1 cellular context compared by ENCODE assay signal in genomic region chr11:1481861-1482441, GRCh38.
TF ChIP-seq lines count a peak whose summit lies in the region.

No MANE protein-coding gene starts in this region.

TF ChIP-seq in HepG2, 621 proteins besides CTCF, POLR2A, EP300 and RAD21 (continued from another document):
- TF ChIP-seq RNF219 (CRISPR knock-in tag; IDR thresholded peaks at IDR 0.05) (no peak), DDIT3 (CRISPR knock-in tag; IDR thresholded peaks at IDR 0.05) (no peak), ZNF772 (CRISPR knock-in tag; IDR thresholded peaks at IDR 0.05) (no peak), ZNF124 (CRISPR knock-in tag; IDR thresholded peaks at IDR 0.05) (no peak), KDM1A (CRISPR knock-in tag; IDR thresholded peaks at IDR 0.05) (no peak), ZNF639 (CRISPR knock-in tag; conservative IDR thresholded peaks at IDR 0.05) (no peak), CBX5 (CRISPR knock-in tag; IDR thresholded peaks at IDR 0.05; ENCODE audit: borderline replicate concordance) (no peak), ZNF670 (CRISPR knock-in tag; IDR thresholded peaks at IDR 0.05; ENCODE audit: borderline replicate concordance) (no peak), ZBTB7A (CRISPR knock-in tag; IDR thresholded peaks at IDR 0.05) (no peak), JARID2 (CRISPR knock-in tag; IDR thresholded peaks at IDR 0.05; ENCODE audit: insufficient replicate concordance) (no peak), MLX (CRISPR knock-in tag; IDR thresholded peaks at IDR 0.05) (no peak), STAG1 (CRISPR knock-in tag; IDR thresholded peaks at IDR 0.05) (no peak), CHD2 (IDR thresholded peaks at IDR 0.05; ENCODE audit: low read depth, low read length) (no peak), CAMTA2 (CRISPR knock-in tag; IDR thresholded peaks at IDR 0.05; ENCODE audit: borderline replicate concordance) (no peak), PTBP1 (IDR thresholded peaks at IDR 0.05; ENCODE audit: low read depth, low read length, poor library complexity, severe bottlenecking) (no peak), SOX13 (IDR thresholded peaks at IDR 0.05) (no peak), SOX13 (CRISPR knock-in tag; conservative IDR thresholded peaks at IDR 0.05 in 1 of 2, IDR thresholded peaks at IDR 0.05 in 1 of 2) (no peak), DZIP1 (CRISPR knock-in tag; IDR thresholded peaks at IDR 0.05) (no peak), PAWR (CRISPR knock-in tag; IDR thresholded peaks at IDR 0.05; ENCODE audit: borderline replicate concordance) (no peak), ZNF510 (CRISPR knock-in tag; IDR thresholded peaks at IDR 0.05; ENCODE audit: low read depth) (no peak)
